Comparison of ENCODE assay signal across 21 cellular contexts in the genomic region with DNA sequence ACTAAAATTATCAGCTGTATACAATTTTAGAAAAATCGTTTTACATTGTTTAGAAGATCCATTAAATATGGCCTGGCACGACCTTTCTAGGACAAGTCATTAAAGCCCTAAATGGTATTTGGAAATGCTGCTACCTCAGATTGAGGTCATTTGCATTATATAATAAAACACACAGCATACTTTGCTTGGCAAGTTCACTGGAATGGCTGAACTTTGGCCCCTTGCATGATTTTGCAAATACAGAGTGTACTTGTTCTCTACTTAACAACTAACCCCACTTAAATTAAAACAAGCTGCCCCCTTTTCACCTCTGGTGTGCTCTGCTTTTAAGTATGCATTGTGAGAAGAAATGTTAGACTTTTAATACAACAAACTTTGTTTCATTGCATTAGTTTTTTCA.
DNase-seq lines count a peak whose midpoint lies in the region; ATAC-seq, FAIRE-seq and TF ChIP-seq lines count a peak whose summit lies in the region.
"Had no signal": no experiment of that assay in that cellular context is flagged by ENCODE, and none has a peak within 500 bp of the region (broad histone marks: within the 10 kb centered on the region; RNA-seq: fewer than 3 reads in every experiment).

No MANE protein-coding gene starts in this region.

- no peak overlapping the region for H3K4me3 ChIP-seq in Karpas-422 (ENCODE audit: low read length)
- H3K4me3 ChIP-seq in body of pancreas, result no peak overlapping the region
- H3K4me3 ChIP-seq in hepatocyte, result no peak overlapping the region
- H3K4me3 ChIP-seq in small intestine (ENCODE audit: low read depth in 1 of 2, low read length in 2 of 2), result no peak overlapping the region
- H3K4me3 ChIP-seq: heart right ventricle, lower lobe of right lung, MG63, right atrium auricular region had no signal

- H3K9me3 ChIP-seq in Karpas-422 (ENCODE audit: low read length), result peaks cover 8% of the 10 kb centered on the region
- H3K9me3 ChIP-seq in body of pancreas, result no peaks in the 10 kb centered on the region
- no peaks in the 10 kb centered on the region for H3K9me3 ChIP-seq in hepatocyte (ENCODE audit: low read depth)
- H3K9me3 ChIP-seq in small intestine (ENCODE audit: control insufficient read depth, low read depth), result no peaks in the 10 kb centered on the region
- H3K9me3 ChIP-seq: heart right ventricle, lower lobe of right lung, MG63, right atrium auricular region had no signal

- intact Hi-C loops in body of pancreas (cut with DNase I), result no loop called here

- H3K4me1 ChIP-seq in Karpas-422 (ENCODE audit: low read length) (no peaks in the 10 kb centered on the region), body of pancreas (peaks cover 8% of the 10 kb centered on the region), hepatocyte (ENCODE audit: insufficient read depth) (peaks cover 4% of the 10 kb centered on the region), small intestine (ENCODE audit: control insufficient read depth in 2 of 2, insufficient read depth in 1 of 2, low read depth in 1 of 2, low read length in 1 of 2) (no peaks in the 10 kb centered on the region)
- H3K4me1 ChIP-seq: heart right ventricle, lower lobe of right lung, right atrium auricular region had no signal

- H3K27me3 ChIP-seq in Karpas-422 (ENCODE audit: low read length) (no peaks in the 10 kb centered on the region), body of pancreas (no peaks in the 10 kb centered on the region), hepatocyte (no peaks in the 10 kb centered on the region), small intestine (ENCODE audit: control insufficient read depth in 2 of 2, insufficient read depth in 2 of 2, low read length in 2 of 2) (no peaks in the 10 kb centered on the region)
- H3K27me3 ChIP-seq: heart right ventricle, MG63, right atrium auricular region had no signal

- no peak for TF ChIP-seq POLR2A in body of pancreas (IDR thresholded peaks at IDR 0.05)

- H2AFZ ChIP-seq in Karpas-422 (ENCODE audit: low read length), result no peak overlapping the region
- H2AFZ ChIP-seq in hepatocyte, result no peak overlapping the region

- H3K27ac Mint-ChIP-seq in activated T-cell treated with anti-CD3 and anti-CD28 coated beads, Interleukin-2, amount 50 U/mL, for 24 hours, result no peak overlapping the region
- H3K27ac Mint-ChIP-seq: activated naive CD4-positive, alpha-beta T cell treated with anti-CD3 and anti-CD28 coated beads, Interleukin-2, amount 50 U/mL, for 24 hours had no signal

- H3K4me2 ChIP-seq in Karpas-422 (ENCODE audit: low read depth, low read length, poor library complexity, severe bottlenecking), result no peak overlapping the region
- peak overlapping the region; percentile 28 for H3K4me2 ChIP-seq in hepatocyte

- H3K27ac ChIP-seq in Karpas-422 (ENCODE audit: low read length) (no peak overlapping the region), body of pancreas (no peak overlapping the region), hepatocyte (no peak overlapping the region), small intestine (ENCODE audit: low read depth in 1 of 2, low read length in 1 of 2) (no peak overlapping the region)
- H3K27ac ChIP-seq: C4-2B, heart right ventricle, lower lobe of right lung, right atrium auricular region had no signal

- no peak for FAIRE-seq in small intestine (lab: Jason Lieb, UNC)

- no peaks in the 10 kb centered on the region for H3K36me3 Mint-ChIP-seq in activated T-cell treated with anti-CD3 and anti-CD28 coated beads, Interleukin-2, amount 50 U/mL, for 24 hours (ENCODE audit: low read depth)
- H3K36me3 Mint-ChIP-seq: activated naive CD4-positive, alpha-beta T cell treated with anti-CD3 and anti-CD28 coated beads, Interleukin-2, amount 50 U/mL, for 24 hours had no signal

- H3K27me3 Mint-ChIP-seq in activated T-cell treated with anti-CD3 and anti-CD28 coated beads, Interleukin-2, amount 50 U/mL, for 24 hours, result no peaks in the 10 kb centered on the region
- H3K27me3 Mint-ChIP-seq: activated naive CD4-positive, alpha-beta T cell treated with anti-CD3 and anti-CD28 coated beads, Interleukin-2, amount 50 U/mL, for 24 hours; central memory CD8-positive, alpha-beta T cell had no signal

- H4K20me1 ChIP-seq in Karpas-422 (ENCODE audit: insufficient read depth, low read depth, low read length), result no peaks in the 10 kb centered on the region
- H4K20me1 ChIP-seq in hepatocyte (ENCODE audit: insufficient read depth, poor library complexity, severe bottlenecking), result no peaks in the 10 kb centered on the region

- 10 to 13% methylated on average over 2 of the region's 2 CpGs for WGBS in body of pancreas, 2 donors
- 48% methylated on average over 2 of the region's 2 CpGs for WGBS in hepatocyte (ENCODE audit: low lambda C conversion rate, missing lambda C conversion rate)
- 9 to 34% (median 17%) methylated on average over 2 of the region's 2 CpGs for WGBS in small intestine, 3 donors

- ATAC-seq in body of pancreas, result peak; percentile 72
- ATAC-seq: activated CD4-positive, CD25-positive, alpha-beta regulatory T cell treated with anti-CD3 and anti-CD28 coated beads, Interleukin-2, amount 50 U/mL, for 24 hours had no signal

- no peak overlapping the region for H3K9ac ChIP-seq in Karpas-422 (ENCODE audit: low read length)

- TF ChIP-seq CTCF in body of pancreas (IDR thresholded peaks at IDR 0.05), result no peak
- no peak for TF ChIP-seq CTCF in hepatocyte (IDR thresholded peaks at IDR 0.05; ENCODE audit: poor library complexity)

- H3K79me2 ChIP-seq in Karpas-422 (ENCODE audit: low read length) (no peaks in the 10 kb centered on the region), hepatocyte (no peaks in the 10 kb centered on the region)

- H3K9me3 Mint-ChIP-seq in activated T-cell treated with anti-CD3 and anti-CD28 coated beads, Interleukin-2, amount 50 U/mL, for 24 hours, result peaks cover 2% of the 10 kb centered on the region

- no peaks in the 10 kb centered on the region for H3K9me2 ChIP-seq in Karpas-422 (replicated peaks; ENCODE audit: insufficient read depth, low read length)
- no peaks in the 10 kb centered on the region for H3K9me2 ChIP-seq in hepatocyte (replicated peaks; ENCODE audit: insufficient read depth)

- H3K4me1 Mint-ChIP-seq in activated T-cell treated with anti-CD3 and anti-CD28 coated beads, Interleukin-2, amount 50 U/mL, for 24 hours (ENCODE audit: low read depth), result no peaks in the 10 kb centered on the region
- H3K4me1 Mint-ChIP-seq: activated naive CD4-positive, alpha-beta T cell treated with anti-CD3 and anti-CD28 coated beads, Interleukin-2, amount 50 U/mL, for 24 hours; central memory CD8-positive, alpha-beta T cell had no signal

- peak; percentile 17 for DNase-seq in Karpas-422
- peak in 3 of 4 donors; percentile 14 to 60 (median 36) for DNase-seq in body of pancreas
- peak; percentile 14 for DNase-seq in hepatocyte (ENCODE audit: low spot score)
- peak; percentile 11 for DNase-seq in small intestine
- no peak for DNase-seq in NCI-H187 (lab: John Stamatoyannopoulos, UW)
- DNase-seq in HuH-7.5 (ENCODE audit: low spot score), result no peak
- no peak for DNase-seq in OCI-M2 (lab: John Stamatoyannopoulos, UW; ENCODE audit: unreplicated experiment)
- DNase-seq in activated T-cell treated with anti-CD3 and anti-CD28 coated beads, Interleukin-2, amount 50 U/mL, for 24 hours, result no peak
- DNase-seq: activated CD8-positive, alpha-beta memory T cell treated with anti-CD3 and anti-CD28 coated beads for 24 hours; aorta; effector CD4-positive, alpha-beta T cell; heart right ventricle; lower lobe of right lung; MG63; NCI-H1694; NCI-H226 had no signal

- H3K36me3 ChIP-seq in Karpas-422 (ENCODE audit: insufficient read depth, low read length), result no peaks in the 10 kb centered on the region
- no peaks in the 10 kb centered on the region for H3K36me3 ChIP-seq in body of pancreas (replicated peaks in 1 of 2; ENCODE audit: insufficient read depth in 1 of 2, low read depth in 2 of 2)
- no peaks in the 10 kb centered on the region for H3K36me3 ChIP-seq in hepatocyte (replicated peaks; ENCODE audit: insufficient read depth, low read depth)
- no peaks in the 10 kb centered on the region for H3K36me3 ChIP-seq in small intestine (ENCODE audit: control insufficient read depth in 2 of 2, insufficient read depth in 2 of 2, low read length in 2 of 2)
- H3K36me3 ChIP-seq: heart right ventricle, lower lobe of right lung, MG63, right atrium auricular region had no signal

- no peak overlapping the region for H3K4me3 Mint-ChIP-seq in activated T-cell treated with anti-CD3 and anti-CD28 coated beads, Interleukin-2, amount 50 U/mL, for 24 hours
- H3K4me3 Mint-ChIP-seq: activated naive CD4-positive, alpha-beta T cell treated with anti-CD3 and anti-CD28 coated beads, Interleukin-2, amount 50 U/mL, for 24 hours; central memory CD8-positive, alpha-beta T cell had no signal

Comparison
In these comparisons a context has a peak if more than half of its experiments do, and no peak if none do; other contexts are left out.
1. DNase-seq: peak in Karpas-422 (single experiment), body of pancreas (3 of 4), hepatocyte (single experiment) and small intestine (single experiment); none in NCI-H187 (0 of 2), HuH-7.5 (single experiment), OCI-M2 (single experiment) and activated T-cell treated with anti-CD3 and anti-CD28 coated beads, Interleukin-2, amount 50 U/mL, for 24 hours (single experiment).